ENCODE assay signal across 21 cellular contexts in the genomic region with DNA sequence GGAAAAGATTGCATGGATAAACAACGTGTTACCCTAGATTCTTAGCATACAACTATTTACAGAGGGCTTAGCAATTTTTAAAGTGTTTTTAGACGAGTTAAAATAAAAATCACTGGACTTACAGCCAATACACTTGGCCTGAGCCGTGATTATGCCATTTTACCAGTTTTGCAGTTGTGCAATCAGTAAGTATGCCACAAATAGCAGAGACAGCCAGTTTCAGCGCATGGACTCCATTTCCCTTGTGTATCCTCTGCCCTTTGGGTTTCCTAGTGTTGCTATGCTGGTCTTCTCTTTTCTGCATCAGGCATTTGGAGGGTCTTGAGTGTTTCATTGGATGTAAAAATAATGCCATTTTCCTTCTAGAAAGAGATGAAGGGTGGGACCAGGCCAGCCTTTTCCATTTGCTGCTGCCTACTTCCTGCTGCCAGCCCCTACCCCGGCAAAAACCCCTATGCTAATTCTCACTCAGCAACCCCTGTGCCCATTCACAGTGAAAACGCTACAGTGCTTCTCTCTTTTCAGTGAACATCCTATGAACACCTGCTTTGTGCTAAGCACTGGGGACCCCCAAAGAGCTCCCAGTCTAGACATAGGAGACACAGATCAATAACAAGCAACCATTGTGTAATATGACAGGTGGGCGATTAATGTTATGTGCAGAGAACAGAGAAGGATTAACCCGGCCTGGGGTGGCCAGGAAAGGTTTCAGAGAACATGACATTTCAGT.
DNase-seq lines count a peak whose midpoint lies in the region; ATAC-seq, FAIRE-seq and TF ChIP-seq lines count a peak whose summit lies in the region.
"Had no signal": no experiment of that assay in that cellular context is flagged by ENCODE, and none has a peak within 500 bp of the region (broad histone marks: within the 10 kb centered on the region; RNA-seq: fewer than 3 reads in every experiment).

No MANE protein-coding gene starts in this region.

- no peak overlapping the region for H3K56ac ChIP-seq in H1 (replicated peaks; ENCODE audit: insufficient read length, low read depth, low read length)

- no peak overlapping the region for H3K4me2 ChIP-seq in mammary epithelial cell (ENCODE audit: insufficient read depth, low read depth, low read length)
- H3K4me2 ChIP-seq in H1 (ENCODE audit: insufficient read depth in 1 of 2, low read depth in 2 of 2, low read length in 2 of 2) = peak overlapping the region; percentile 48 to 49; a peak in 3 of 4 replicates
- no peak overlapping the region for H3K4me2 ChIP-seq in smooth muscle cell

- H3K36me3 ChIP-seq in mammary epithelial cell (ENCODE audit: insufficient read depth, low read length) = no peaks in the 10 kb centered on the region
- H3K36me3 ChIP-seq in H1 (ENCODE audit: control insufficient read depth in 2 of 4, insufficient read depth in 4 of 4, low read length in 3 of 4) = no peaks in the 10 kb centered on the region
- no peaks in the 10 kb centered on the region for H3K36me3 ChIP-seq in left lung
- no peaks in the 10 kb centered on the region for H3K36me3 ChIP-seq in smooth muscle cell (ENCODE audit: low read depth)
- H3K36me3 ChIP-seq: colonic mucosa, heart left ventricle, pancreas, SJSA1 had no signal

- no peak overlapping the region for H3K27ac ChIP-seq in mammary epithelial cell (ENCODE audit: insufficient read depth, low read depth, low read length)
- no peak overlapping the region for H3K27ac ChIP-seq in H1 (ENCODE audit: low read depth, low read length)
- H3K27ac ChIP-seq in left lung = peak overlapping the region in 1 of 2 donors; percentile 1
- H3K27ac ChIP-seq in smooth muscle cell (ENCODE audit: low read depth) = no peak overlapping the region
- H3K27ac ChIP-seq: colonic mucosa, heart left ventricle, pancreas, SJSA1 had no signal

- H3K18ac ChIP-seq in H1 (ENCODE audit: extremely low read depth, low read length) = peak overlapping the region; percentile 72

- H4K8ac ChIP-seq in H1 (ENCODE audit: extremely low read depth, insufficient read depth, low read length) = no peak overlapping the region

- H3K4me3 Mint-ChIP-seq in MCF 10A (ENCODE audit: unreplicated experiment) = no peak overlapping the region
- H3K4me3 Mint-ChIP-seq in natural killer cell = no peak overlapping the region
- H3K4me3 Mint-ChIP-seq: CD8-positive, alpha-beta T cell; stimulated activated memory B cell treated with anti-CD40 and anti-IgM and Interleukin-4, amounts not matched to agents 10 μg/mL and 1 μg/mL and 100 μg/mL, for 72 hours; T-helper 2 cell treated with Interferon-gamma antibody and Interleukin-4, amounts not matched to agents 5 μg/mL and 100 μg/mL, for 36 hours had no signal

- peaks cover 21% of the 10 kb centered on the region for H3K4me1 ChIP-seq in mammary epithelial cell (ENCODE audit: insufficient read depth, low read length)
- peaks cover 4 to 20% (median 11%) of the 10 kb centered on the region in 4 experiments; a peak in 6 of 7 replicates for H3K4me1 ChIP-seq in H1 (replicated peaks in 1 of 4; ENCODE audit: control insufficient read depth in 3 of 4, insufficient read depth in 4 of 4, low read length in 3 of 4)
- no peaks in the 10 kb centered on the region for H3K4me1 ChIP-seq in left lung
- peaks cover 12% of the 10 kb centered on the region for H3K4me1 ChIP-seq in smooth muscle cell (ENCODE audit: low read depth)
- H3K4me1 ChIP-seq: colonic mucosa, pancreas, SJSA1 had no signal

- no peak overlapping the region for H2AFZ ChIP-seq in mammary epithelial cell (ENCODE audit: low read depth, low read length)
- H2AFZ ChIP-seq in H1 (ENCODE audit: low read length) = no peak overlapping the region
- no peak overlapping the region for H2AFZ ChIP-seq in smooth muscle cell (ENCODE audit: low read depth)

- no peak overlapping the region for H3K9ac ChIP-seq in mammary epithelial cell (ENCODE audit: insufficient read depth, low read length)
- no peak overlapping the region for H3K9ac ChIP-seq in H1 (replicated peaks in 1 of 4; ENCODE audit: extremely low read depth in 1 of 4, low read depth in 3 of 4, low read length in 3 of 4)
- no peak overlapping the region for H3K9ac ChIP-seq in smooth muscle cell (ENCODE audit: low read depth)

- H4K20me1 ChIP-seq in mammary epithelial cell (ENCODE audit: insufficient read depth, low read length) (no peaks in the 10 kb centered on the region), H1 (replicated peaks in 1 of 2; ENCODE audit: control insufficient read depth in 1 of 2, insufficient read depth in 2 of 2, low read length in 2 of 2) (no peaks in the 10 kb centered on the region), smooth muscle cell (ENCODE audit: low read depth) (no peaks in the 10 kb centered on the region)

- H2BK12ac ChIP-seq in H1 (ENCODE audit: low read depth, low read length) = 0 out of 2 replicates have a peak overlapping the region, but pooled peaks have one; percentile 7

- peak; percentile 47 for ATAC-seq in left lung
- no peak for ATAC-seq in natural killer cell
- ATAC-seq: CD8-positive, alpha-beta T cell; stimulated activated memory B cell treated with anti-CD40 and anti-IgM and Interleukin-4, amounts not matched to agents 10 μg/mL and 1 μg/mL and 100 μg/mL, for 72 hours had no signal

- H2BK120ac ChIP-seq in H1 (replicated peaks; ENCODE audit: low read depth, low read length) = peak overlapping the region; percentile 67

- BruUV-seq in MCF 10A (replicated peaks; lab: Mats Ljungman, UMichigan) (no TSS peak), mammary epithelial cell (replicated peaks; lab: Mats Ljungman, UMichigan) (no TSS peak)

- DNase-seq in MCF 10A (ENCODE audit: unreplicated experiment) (peak; percentile 25), mammary epithelial cell (no peak), H1 (ENCODE audit: low read depth in 1 of 2, low spot score in 2 of 2) (no peak), left lung (no peak), smooth muscle cell (lab: John Stamatoyannopoulos, UW; ENCODE audit: unreplicated experiment) (no peak), natural killer cell (no peak), HPDE6-E6E7 (ENCODE audit: extremely low spot score) (no peak), OCI-M2 (lab: John Stamatoyannopoulos, UW; ENCODE audit: unreplicated experiment) (no peak)
- DNase-seq: activated gamma-delta T cell; CD8-positive, alpha-beta T cell; colonic mucosa; heart left ventricle; left cardiac atrium; NCI-H1092 treated with DMSO at 0.1 percent for 48 hours; NCI-H446 treated with DMSO at 0.1 percent for 48 hours; pancreas; trophoblast cell had no signal

- in situ Hi-C loops in mammary epithelial cell (cut with MboI; ENCODE audit: low sequenced_read_pairs in 2 of 2) = no loop called here

- FAIRE-seq in H1 (lab: Jason Lieb, UNC) = no peak
- FAIRE-seq: endothelial cell of umbilical vein, pancreas had no signal

- CTCF ChIA-PET in MCF 10A (lab: Yijun Ruan, JAX) = interaction anchor here (0.6 to 1.0 kb wide), 2 partner anchors 17 to 125 kb away, joined by 3 read pairs; no protein-coding TSS in a partner anchor
- CTCF ChIA-PET in mammary epithelial cell (lab: Charles Lee; ENCODE audit: low non-redundant PET) = no interaction called here
- CTCF ChIA-PET in H1 (lab: Charles Lee; ENCODE audit: partially characterized antibody) = no interaction called here

- no peak for TF ChIP-seq RAD21 in H1 (IDR thresholded peaks at IDR 0.05 in 1 of 2, conservative IDR thresholded peaks at IDR 0.05 in 1 of 2; ENCODE audit: low read depth in 2 of 2, low read length in 2 of 2)

- intact Hi-C loops in MCF 10A (cut with micrococcal nuclease) = no loop called here
- intact Hi-C loops in mammary epithelial cell (cut with micrococcal nuclease) = no loop called here
- intact Hi-C loops in left lung (cut with DNase I) = no loop called here
- intact Hi-C loops in natural killer cell (cut with micrococcal nuclease) = no loop called here

- H2BK20ac ChIP-seq in H1 (ENCODE audit: low read length) = 0 out of 2 replicates have a peak overlapping the region, but pooled peaks have one; percentile 82

- dilution Hi-C loops in mammary epithelial cell (cut with HindIII; ENCODE audit: low sequenced_read_pairs) = no loop called here

- H3K79me1 ChIP-seq in H1 (ENCODE audit: low read depth, low read length) = no peaks in the 10 kb centered on the region

- no peak overlapping the region for H4K5ac ChIP-seq in H1 (ENCODE audit: insufficient read length, low read depth, low read length)

- no peak overlapping the region for H2BK15ac ChIP-seq in H1 (ENCODE audit: low read length)

- TF ChIP-seq POLR2A in H1 (IDR thresholded peaks at IDR 0.05; ENCODE audit: control extremely low read depth in 1 of 2, low read depth in 2 of 2, low read length in 2 of 2) = no peak

- H3K27me3 ChIP-seq in mammary epithelial cell (ENCODE audit: insufficient read depth, low read length) (no peaks in the 10 kb centered on the region), H1 (replicated peaks in 1 of 4; ENCODE audit: control insufficient read depth in 3 of 4, extremely low read depth in 1 of 4, insufficient read depth in 3 of 4, low read length in 3 of 4) (no peaks in the 10 kb centered on the region), left lung (no peaks in the 10 kb centered on the region), smooth muscle cell (ENCODE audit: low read depth) (no peaks in the 10 kb centered on the region)
- H3K27me3 ChIP-seq: colonic mucosa, heart left ventricle, pancreas, SJSA1 had no signal

- no peaks in the 10 kb centered on the region for H3F3A ChIP-seq in smooth muscle cell (ENCODE audit: low read depth)

- H2BK5ac ChIP-seq in H1 (ENCODE audit: low read depth, low read length) = peak overlapping the region; percentile 68; the same call in 1 of the 2 replicates

- no peaks in the 10 kb centered on the region for H3K27me3 Mint-ChIP-seq in MCF 10A (ENCODE audit: insufficient read depth, unreplicated experiment)
- peaks cover 11 to 37% of the 10 kb centered on the region in 2 donors for H3K27me3 Mint-ChIP-seq in natural killer cell (ENCODE audit: low read depth in 2 of 2)

- no peak overlapping the region for H3K4me3 ChIP-seq in mammary epithelial cell (replicated peaks in 1 of 3; ENCODE audit: insufficient read depth in 1 of 3, low read depth in 2 of 3, low read length in 3 of 3)
- peak overlapping the region in 1 of 4 experiments; percentile 15; a peak in 1 of 8 replicates for H3K4me3 ChIP-seq in H1 (ENCODE audit: extremely low read depth in 1 of 4, insufficient read depth in 2 of 4, low read depth in 3 of 4, low read length in 4 of 4)
- no peak overlapping the region for H3K4me3 ChIP-seq in left lung
- H3K4me3 ChIP-seq in smooth muscle cell = no peak overlapping the region
- H3K4me3 ChIP-seq: colonic mucosa, heart left ventricle, pancreas, SJSA1 had no signal

- 76% methylated on average over 8 of the region's 8 CpGs for WGBS in mammary epithelial cell (ENCODE audit: low coverage, missing lambda C conversion rate)
- 76% methylated on average over 8 of the region's 8 CpGs; no CpG with 5 or more reads in 1 of the 2 experiments for WGBS in H1 (ENCODE audit: extremely low coverage in 1 of 2, insufficient coverage in 1 of 2, insufficient read length in 1 of 2, insufficient replicate concordance in 2 of 2, low coverage in 1 of 2, low lambda C conversion rate in 2 of 2, missing lambda C conversion rate in 1 of 2), 2 experiments
- 85% methylated on average over 8 of the region's 8 CpGs for WGBS in smooth muscle cell (ENCODE audit: low lambda C conversion rate)

- H4K91ac ChIP-seq in H1 (replicated peaks; ENCODE audit: insufficient read length, low read length) = peak overlapping the region; percentile 67

- H3K14ac ChIP-seq in H1 (ENCODE audit: insufficient read length) = no peak overlapping the region

- POLR2A ChIA-PET in MCF 10A (lab: Yijun Ruan, JAX) (no interaction called here), H1 (lab: Charles Lee; ENCODE audit: partially characterized antibody) (no interaction called here)

- peaks cover 25% of the 10 kb centered on the region for H3K4me1 Mint-ChIP-seq in MCF 10A (ENCODE audit: insufficient read depth, unreplicated experiment)
- no peaks in the 10 kb centered on the region for H3K4me1 Mint-ChIP-seq in natural killer cell
- H3K4me1 Mint-ChIP-seq: stimulated activated memory B cell treated with anti-CD40 and anti-IgM and Interleukin-4, amounts not matched to agents 10 μg/mL and 1 μg/mL and 100 μg/mL, for 72 hours had no signal

- H3K27ac Mint-ChIP-seq in MCF 10A (ENCODE audit: low read depth, unreplicated experiment) = no peak overlapping the region
- no peak overlapping the region for H3K27ac Mint-ChIP-seq in natural killer cell
- H3K27ac Mint-ChIP-seq: CD8-positive, alpha-beta T cell; stimulated activated memory B cell treated with anti-CD40 and anti-IgM and Interleukin-4, amounts not matched to agents 10 μg/mL and 1 μg/mL and 100 μg/mL, for 72 hours; T-helper 2 cell treated with Interferon-gamma antibody and Interleukin-4, amounts not matched to agents 5 μg/mL and 100 μg/mL, for 36 hours had no signal

- H2AK5ac ChIP-seq in H1 (ENCODE audit: low read depth, low read length) = no peak overlapping the region

- H3K79me2 ChIP-seq in mammary epithelial cell (ENCODE audit: insufficient read depth, low read length) (no peaks in the 10 kb centered on the region), H1 (ENCODE audit: control insufficient read depth in 1 of 2, insufficient read depth in 2 of 2, low read length in 2 of 2) (no peaks in the 10 kb centered on the region), smooth muscle cell (ENCODE audit: low read depth) (no peaks in the 10 kb centered on the region)

- TF ChIP-seq EP300 in H1 (IDR thresholded peaks at IDR 0.05; ENCODE audit: borderline replicate concordance in 1 of 2, low read depth in 2 of 2, low read length in 2 of 2) = no peak

- H3K36me3 Mint-ChIP-seq in MCF 10A (ENCODE audit: insufficient read depth, unreplicated experiment) (peaks cover 7% of the 10 kb centered on the region), natural killer cell (no peaks in the 10 kb centered on the region)
- H3K36me3 Mint-ChIP-seq: CD8-positive, alpha-beta T cell; stimulated activated memory B cell treated with anti-CD40 and anti-IgM and Interleukin-4, amounts not matched to agents 10 μg/mL and 1 μg/mL and 100 μg/mL, for 72 hours had no signal

- H3K23ac ChIP-seq in H1 (ENCODE audit: insufficient read length) = no peak overlapping the region

- H3K23me2 ChIP-seq in H1 (ENCODE audit: low read depth, low read length) = no peaks in the 10 kb centered on the region

- peak overlapping the region; percentile 58 for H3K4ac ChIP-seq in H1 (replicated peaks; ENCODE audit: insufficient read length, low read depth, low read length)

- TF ChIP-seq CTCF in MCF 10A (IDR thresholded peaks at IDR 0.05; ENCODE audit: unreplicated experiment) (no peak), mammary epithelial cell (conservative IDR thresholded peaks at IDR 0.05 in 1 of 2, IDR thresholded peaks at IDR 0.05 in 1 of 2; ENCODE audit: extremely low read depth in 1 of 2, insufficient read depth in 1 of 2, low read depth in 1 of 2, low read length in 2 of 2) (no peak), H1 (IDR thresholded peaks at IDR 0.05; ENCODE audit: control extremely low read depth in 1 of 3, insufficient read depth in 1 of 3, low read depth in 1 of 3, low read length in 3 of 3) (no peak), left lung (IDR thresholded peaks at IDR 0.05) (no peak), smooth muscle cell (IDR thresholded peaks at IDR 0.05; ENCODE audit: borderline replicate concordance, insufficient read depth, poor library complexity, severe bottlenecking) (no peak), natural killer cell (IDR thresholded peaks at IDR 0.05) (no peak)

- H3K9me3 ChIP-seq in mammary epithelial cell (replicated peaks; ENCODE audit: insufficient read depth, low read length) = no peaks in the 10 kb centered on the region
- no peaks in the 10 kb centered on the region for H3K9me3 ChIP-seq in H1 (ENCODE audit: insufficient read depth in 2 of 2, low read depth in 1 of 2, low read length in 1 of 2)
- H3K9me3 ChIP-seq in left lung = no peaks in the 10 kb centered on the region
- no peaks in the 10 kb centered on the region for H3K9me3 ChIP-seq in smooth muscle cell (replicated peaks; ENCODE audit: low read depth)
- H3K9me3 ChIP-seq: colonic mucosa, heart left ventricle, pancreas, SJSA1 had no signal

- H3K9me3 Mint-ChIP-seq in MCF 10A (ENCODE audit: unreplicated experiment) = no peaks in the 10 kb centered on the region
- no peaks in the 10 kb centered on the region for H3K9me3 Mint-ChIP-seq in natural killer cell
- H3K9me3 Mint-ChIP-seq: CD8-positive, alpha-beta T cell; stimulated activated memory B cell treated with anti-CD40 and anti-IgM and Interleukin-4, amounts not matched to agents 10 μg/mL and 1 μg/mL and 100 μg/mL, for 72 hours; T-helper 2 cell treated with Interferon-gamma antibody and Interleukin-4, amounts not matched to agents 5 μg/mL and 100 μg/mL, for 36 hours had no signal

Comparison
In these comparisons a context has a peak if more than half of its experiments do, and no peak if none do; other contexts are left out.
1. H3K4me2 ChIP-seq: peak in H1 (2 of 2); none in mammary epithelial cell (single experiment) and smooth muscle cell (single experiment).